In the genomic region with DNA sequence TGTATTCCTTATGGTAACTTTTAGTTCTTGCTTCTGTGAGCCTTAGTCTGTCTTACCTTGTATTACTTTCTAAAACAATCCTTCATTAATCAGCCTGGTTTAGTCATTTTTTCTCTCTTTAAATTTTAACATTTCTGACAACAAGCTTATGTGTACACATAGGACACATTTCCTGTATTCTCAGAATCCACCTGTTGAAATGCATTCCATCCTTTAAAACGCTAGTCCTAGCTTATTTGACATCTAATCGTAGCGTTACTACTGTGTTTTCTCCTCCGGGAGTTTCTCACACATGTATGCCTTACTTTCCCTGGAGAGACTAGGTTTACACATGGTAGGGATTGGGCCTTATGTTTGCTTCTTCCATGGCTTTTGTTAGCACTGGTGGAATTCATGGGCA, we compare ENCODE assay signal across 20 cellular contexts. TPM values are rescaled to one million over a fixed set of nuclear protein-coding genes. Genes with fewer than 3 reads are reported as not detected.
A peak's percentile ranks its signal among the peaks of the same experiment; 100 is the strongest.
DNase-seq lines count a peak whose midpoint lies in the region; ATAC-seq, FAIRE-seq and TF ChIP-seq lines count a peak whose summit lies in the region.
"Had no signal": no experiment of that assay in that cellular context is flagged by ENCODE, and none has a peak within 500 bp of the region (broad histone marks: within the 10 kb centered on the region; RNA-seq: fewer than 3 reads in every experiment).

No MANE protein-coding gene starts in this region.

- CTCF ChIA-PET in CD4-positive, alpha-beta T cell (lab: Charles Lee) = no interaction called here
- CTCF ChIA-PET in naive thymus-derived CD4-positive, alpha-beta T cell (lab: Charles Lee) = no interaction called here

- H4K8ac ChIP-seq in H9 (replicated peaks; ENCODE audit: insufficient read length, low read depth, low read length) = no peak overlapping the region

- FAIRE-seq in astrocyte (lab: Jason Lieb, UNC) = no peak
- FAIRE-seq: endometrium had no signal

- no peaks in the 10 kb centered on the region for H3K27me3 Mint-ChIP-seq in CD4-positive, alpha-beta T cell
- no peaks in the 10 kb centered on the region for H3K27me3 Mint-ChIP-seq in H9 (ENCODE audit: low read depth)
- no peaks in the 10 kb centered on the region for H3K27me3 Mint-ChIP-seq in astrocyte (ENCODE audit: low read depth, unreplicated experiment)
- H3K27me3 Mint-ChIP-seq in naive thymus-derived CD4-positive, alpha-beta T cell = no peaks in the 10 kb centered on the region
- H3K27me3 Mint-ChIP-seq: activated naive CD4-positive, alpha-beta T cell treated with anti-CD3 and anti-CD28 coated beads, Interleukin-2, amount 10 ng/mL, durations not matched to agents 7 days and 5 days had no signal

- H3K4ac ChIP-seq in H9 (ENCODE audit: low read depth, low read length) = no peak overlapping the region

- POLR2A ChIA-PET in CD4-positive, alpha-beta T cell (lab: Charles Lee) = no interaction called here
- POLR2A ChIA-PET in naive thymus-derived CD4-positive, alpha-beta T cell (lab: Charles Lee) = no interaction called here

- no peak overlapping the region for H2BK12ac ChIP-seq in H9 (ENCODE audit: insufficient read length, low read depth, low read length)

- H3K9me3 ChIP-seq in CD4-positive, alpha-beta T cell (ENCODE audit: control insufficient read depth, low read length) = no peaks in the 10 kb centered on the region
- H3K9me3 ChIP-seq in H9 (ENCODE audit: control insufficient read depth, low read depth, low read length) = no peaks in the 10 kb centered on the region
- no peaks in the 10 kb centered on the region for H3K9me3 ChIP-seq in astrocyte (ENCODE audit: insufficient read depth, low read depth, low read length)
- no peaks in the 10 kb centered on the region for H3K9me3 ChIP-seq in naive thymus-derived CD4-positive, alpha-beta T cell (ENCODE audit: control insufficient read depth in 2 of 3, low read length in 3 of 3)
- H3K9me3 ChIP-seq: HAP-1, SJSA1, vagina had no signal

- H3K4me1 Mint-ChIP-seq in CD4-positive, alpha-beta T cell (ENCODE audit: low read depth) = peaks cover 47% of the 10 kb centered on the region
- H3K4me1 Mint-ChIP-seq in H9 (peaks cover 53 to 60% of the 10 kb centered on the region in 2 experiments), astrocyte (ENCODE audit: low read depth, unreplicated experiment) (peaks cover 19% of the 10 kb centered on the region)
- peaks cover 26 to 52% (median 41%) of the 10 kb centered on the region in 7 donors for H3K4me1 Mint-ChIP-seq in naive thymus-derived CD4-positive, alpha-beta T cell

- no peak overlapping the region for H3K18ac ChIP-seq in H9 (ENCODE audit: insufficient read length, low read depth, low read length)

- peaks cover 24% of the 10 kb centered on the region; the same call in 1 of the 2 replicates for H3K79me2 ChIP-seq in H9 (ENCODE audit: insufficient read depth, low read length)
- H3K79me2 ChIP-seq in astrocyte (ENCODE audit: insufficient read depth, low read length) = peaks cover 89% of the 10 kb centered on the region

- no peak overlapping the region for H2BK15ac ChIP-seq in H9 (ENCODE audit: low read depth, low read length)

- no peak overlapping the region for H4K5ac ChIP-seq in H9 (ENCODE audit: insufficient read length, low read depth, low read length)

- no peak overlapping the region for H2AFZ ChIP-seq in H9 (ENCODE audit: low read length)
- no peak overlapping the region for H2AFZ ChIP-seq in astrocyte (ENCODE audit: low read depth, low read length)

- no peak overlapping the region for H3K4me2 ChIP-seq in H9 (ENCODE audit: insufficient read depth, insufficient read length, low read length)
- peak overlapping the region; percentile 42 for H3K4me2 ChIP-seq in astrocyte (ENCODE audit: low read length)

- no peaks in the 10 kb centered on the region for H4K20me1 ChIP-seq in H9 (ENCODE audit: control insufficient read depth, insufficient read depth, insufficient read length)
- H4K20me1 ChIP-seq in astrocyte (ENCODE audit: insufficient read depth, low read length) = peaks cover 69% of the 10 kb centered on the region

- WGBS in H9 (ENCODE audit: extremely low coverage, insufficient read length, low lambda C conversion rate) = no CpG with 5 or more reads among the region's 4 CpGs

- H3K27ac ChIP-seq in CD4-positive, alpha-beta T cell (ENCODE audit: low read depth, low read length) = no peak overlapping the region
- H3K27ac ChIP-seq in H9 (ENCODE audit: insufficient read length, low read depth, low read length) (no peak overlapping the region), astrocyte (ENCODE audit: low read depth, low read length) (no peak overlapping the region)
- no peak overlapping the region for H3K27ac ChIP-seq in naive thymus-derived CD4-positive, alpha-beta T cell (ENCODE audit: low read depth, low read length)
- H3K27ac ChIP-seq: C4-2B, cardiac muscle cell, SJSA1, vagina had no signal

- no peak for DNase-seq in CD4-positive, alpha-beta T cell
- DNase-seq in H9 (no peak), astrocyte (ENCODE audit: low read depth) (no peak), GM13977 (ENCODE audit: low spot score) (no peak), pons (ENCODE audit: low spot score) (no peak)
- DNase-seq in naive thymus-derived CD4-positive, alpha-beta T cell = no peak
- DNase-seq: activated CD8-positive, alpha-beta memory T cell treated with anti-CD3 and anti-CD28 coated beads for 24 hours; activated naive CD4-positive, alpha-beta T cell treated with anti-CD3 and anti-CD28 coated beads, Interleukin-2, amount 10 ng/mL, durations not matched to agents 7 days and 5 days; DMS79 treated with DMSO at 0.1 percent for 48 hours; foreskin fibroblast; Kasumi-1; NCI-H1436 treated with DMSO at 0.1 percent for 48 hours; stimulated activated naive CD4-positive, alpha-beta T cell had no signal

- H2BK20ac ChIP-seq in H9 (ENCODE audit: low read depth, low read length, poor library complexity, severe bottlenecking) = no peak overlapping the region

- no peaks in the 10 kb centered on the region for H3K27me3 ChIP-seq in CD4-positive, alpha-beta T cell (ENCODE audit: control insufficient read depth, insufficient read depth, low read length)
- no peaks in the 10 kb centered on the region for H3K27me3 ChIP-seq in H9 (ENCODE audit: insufficient read depth, low read length)
- H3K27me3 ChIP-seq in astrocyte (ENCODE audit: insufficient read depth, low read length) = no peaks in the 10 kb centered on the region
- H3K27me3 ChIP-seq in naive thymus-derived CD4-positive, alpha-beta T cell (ENCODE audit: control insufficient read depth in 2 of 2, insufficient read depth in 2 of 2, low read length in 2 of 2) = no peaks in the 10 kb centered on the region
- H3K27me3 ChIP-seq: cardiac muscle cell, SJSA1, vagina had no signal

- no peak overlapping the region for H3T11ph ChIP-seq in H9 (ENCODE audit: low read length)

- peaks cover 50% of the 10 kb centered on the region for H3K36me3 Mint-ChIP-seq in CD4-positive, alpha-beta T cell (ENCODE audit: low read depth)
- H3K36me3 Mint-ChIP-seq in H9 (ENCODE audit: insufficient read depth in 1 of 3, low read depth in 3 of 3) (peaks cover 41 to 58% (median 55%) of the 10 kb centered on the region in 3 experiments), astrocyte (ENCODE audit: low read depth, unreplicated experiment) (peaks cover 13% of the 10 kb centered on the region)
- peaks cover 5 to 40% (median 23%) of the 10 kb centered on the region in 5 donors for H3K36me3 Mint-ChIP-seq in naive thymus-derived CD4-positive, alpha-beta T cell

- peaks cover 36% of the 10 kb centered on the region for H3K36me3 ChIP-seq in astrocyte (ENCODE audit: insufficient read depth, low read length)
- peaks cover 7 to 37% (median 10%) of the 10 kb centered on the region in 3 experiments for H3K36me3 ChIP-seq in naive thymus-derived CD4-positive, alpha-beta T cell (ENCODE audit: control insufficient read depth in 2 of 3, insufficient read depth in 3 of 3, low read length in 3 of 3)

- no peak for TF ChIP-seq CTCF in CD4-positive, alpha-beta T cell (IDR thresholded peaks at IDR 0.05)
- TF ChIP-seq CTCF in H9 (conservative IDR thresholded peaks at IDR 0.05) (no peak), astrocyte (IDR thresholded peaks at IDR 0.05; ENCODE audit: insufficient read depth, low read depth, low read length) (no peak), GM13977 (IDR thresholded peaks at IDR 0.05; ENCODE audit: extremely low read depth, insufficient read depth, missing control alignments) (no peak)

- no peak for ATAC-seq in CD4-positive, alpha-beta T cell (ENCODE audit: poor library complexity)
- no peak for ATAC-seq in naive thymus-derived CD4-positive, alpha-beta T cell
- no peak for ATAC-seq in GM19351 (IDR thresholded peaks at IDR 0.05; ENCODE audit: unreplicated experiment)

- intact Hi-C loops in CD4-positive, alpha-beta T cell (cut with DNase I, micrococcal nuclease) = loop anchor here (5.0 kb wide), 4 partner anchors 1002 to 1912 kb away; partner anchors contain the start of genes C5orf22 (in 1 of the 2), DROSHA (in 1 of the 2) and ZFR (in 1 of the 2)
- intact Hi-C loops in naive thymus-derived CD4-positive, alpha-beta T cell (cut with micrococcal nuclease) = loop anchor here (5.0 to 10.0 kb wide), 5 partner anchors 210 to 1002 kb away; partner anchors contain the start of genes SUB1 (in 2 of the 2) and ZFR (in 1 of the 2)

- no peak overlapping the region for H2AK5ac ChIP-seq in H9 (ENCODE audit: insufficient read length, low read length)

- no peak overlapping the region for H3K4me3 ChIP-seq in astrocyte (ENCODE audit: insufficient read depth, low read depth, low read length)
- no peak overlapping the region for H3K4me3 ChIP-seq in naive thymus-derived CD4-positive, alpha-beta T cell (ENCODE audit: low read length)
- H3K4me3 ChIP-seq: cardiac muscle cell, HAP-1, SJSA1, vagina had no signal

- no peak overlapping the region for H3K23ac ChIP-seq in H9 (ENCODE audit: insufficient read length, low read depth, low read length)

- peak overlapping the region; percentile 21 for H3K27ac Mint-ChIP-seq in CD4-positive, alpha-beta T cell
- H3K27ac Mint-ChIP-seq in H9 (peak overlapping the region in 2 of 3 experiments; percentile 46 to 96; a peak in 4 of 7 replicates), astrocyte (ENCODE audit: unreplicated experiment) (no peak overlapping the region)
- H3K27ac Mint-ChIP-seq in naive thymus-derived CD4-positive, alpha-beta T cell = peak overlapping the region in 6 of 9 donors; percentile 15 to 49 (median 42)
- H3K27ac Mint-ChIP-seq: activated naive CD4-positive, alpha-beta T cell treated with anti-CD3 and anti-CD28 coated beads, Interleukin-2, amount 10 ng/mL, durations not matched to agents 7 days and 5 days had no signal

- no peak overlapping the region for H3K14ac ChIP-seq in H9 (ENCODE audit: insufficient read depth, low read length)

- H3K4me1 ChIP-seq in H9 (ENCODE audit: insufficient read depth, low read length) (peaks cover 7% of the 10 kb centered on the region), astrocyte (ENCODE audit: insufficient read depth, low read length) (peaks cover 9% of the 10 kb centered on the region)
- peaks cover 12 to 15% of the 10 kb centered on the region in 2 donors for H3K4me1 ChIP-seq in naive thymus-derived CD4-positive, alpha-beta T cell (ENCODE audit: control insufficient read depth in 2 of 2, insufficient read depth in 2 of 2, low read length in 2 of 2)

- no peak overlapping the region for H3K56ac ChIP-seq in H9 (ENCODE audit: insufficient read length, low read depth, low read length)

- no peak overlapping the region for H2BK5ac ChIP-seq in H9 (ENCODE audit: insufficient read length, low read length)

- H3K23me2 ChIP-seq in H9 (ENCODE audit: insufficient read length, low read depth, low read length, poor library complexity, severe bottlenecking) = peaks cover 14% of the 10 kb centered on the region

- H3K79me1 ChIP-seq in H9 (ENCODE audit: insufficient read depth, low read depth, low read length, poor library complexity, severe bottlenecking) = peaks cover 2% of the 10 kb centered on the region

- no peak overlapping the region for H4K91ac ChIP-seq in H9 (ENCODE audit: insufficient read length, low read depth, low read length)

- no peak overlapping the region for H2BK120ac ChIP-seq in H9 (ENCODE audit: low read depth, low read length, poor library complexity, severe bottlenecking)

- no peak overlapping the region for H3K4me3 Mint-ChIP-seq in CD4-positive, alpha-beta T cell
- H3K4me3 Mint-ChIP-seq in H9 (peak overlapping the region; percentile 18 to 49), astrocyte (ENCODE audit: unreplicated experiment) (peak overlapping the region; percentile 63)
- H3K4me3 Mint-ChIP-seq in naive thymus-derived CD4-positive, alpha-beta T cell = peak overlapping the region in 2 of 10 donors; percentile 23 to 53
- H3K4me3 Mint-ChIP-seq: activated naive CD4-positive, alpha-beta T cell treated with anti-CD3 and anti-CD28 coated beads, Interleukin-2, amount 10 ng/mL, durations not matched to agents 7 days and 5 days had no signal

- in situ Hi-C loops in GM13977 (cut with MboI; ENCODE audit: low pct_unique_long_range_greater_than_20kb, low sequenced_read_pairs, unreplicated experiment) = loop anchor here (25.0 kb wide), 2 partner anchors 518 to 1018 kb away; no protein-coding TSS in a partner anchor

- H3K9me3 Mint-ChIP-seq in CD4-positive, alpha-beta T cell = no peaks in the 10 kb centered on the region
- H3K9me3 Mint-ChIP-seq in H9 (no peaks in the 10 kb centered on the region), astrocyte (ENCODE audit: unreplicated experiment) (no peaks in the 10 kb centered on the region)
- no peaks in the 10 kb centered on the region for H3K9me3 Mint-ChIP-seq in naive thymus-derived CD4-positive, alpha-beta T cell
- H3K9me3 Mint-ChIP-seq: activated naive CD4-positive, alpha-beta T cell treated with anti-CD3 and anti-CD28 coated beads, Interleukin-2, amount 10 ng/mL, durations not matched to agents 7 days and 5 days had no signal

- H3K9ac ChIP-seq in H9 (ENCODE audit: extremely low read depth, insufficient read length, low read length) = no peak overlapping the region
- H3K9ac ChIP-seq in astrocyte (ENCODE audit: low read length) = no peak overlapping the region

RNA-seq across cellular contexts. Expression of gene TARS1, which starts 3.8 kb away (rescaled TPM):
- 10 to 100 TPM; 31.3 to 32.0 TPM for total RNA-seq in CD4-positive, alpha-beta T cell
- total RNA-seq in H9 (2021) (388 and 417 TPM in 2 replicates), astrocyte (293 and 306 TPM in 2 replicates)
- 100 to 1,000 TPM in 1 of 5 experiments, 10 to 100 TPM in 4; 29.7 to 153 (median 87.0) TPM for total RNA-seq in naive thymus-derived CD4-positive, alpha-beta T cell
- 10 to 100 TPM; 58.5 to 60.0 TPM for polyA plus RNA-seq in naive thymus-derived CD4-positive, alpha-beta T cell
